29 cellular contexts compared by ENCODE assay signal in genomic region chr7:65295409-65295808, GRCh38.
"Had no signal": no experiment of that assay in that cellular context is flagged by ENCODE, and none has a peak within 500 bp of the region (broad histone marks: within the 10 kb centered on the region; RNA-seq: fewer than 3 reads in every experiment).

No MANE protein-coding gene starts in this region.

- H2AFZ ChIP-seq: neural progenitor cell, parathyroid adenoma had no signal

- H3K27ac Mint-ChIP-seq: activated CD4-positive, alpha-beta T cell treated with anti-CD3 and anti-CD28 coated beads, Interleukin-2, amount 10 ng/mL, durations not matched to agents 7 days and 5 days; activated CD8-positive, alpha-beta T cell treated with anti-CD3 and anti-CD28 coated beads for 36 hours; activated naive CD4-positive, alpha-beta T cell treated with anti-CD3 and anti-CD28 coated beads for 36 hours; activated naive CD8-positive, alpha-beta T cell treated with anti-CD3 and anti-CD28 coated beads for 36 hours; activated T-cell treated with anti-CD3 and anti-CD28 coated beads, Interleukin-2, amount 50 U/mL, for 72 hours; mesothelial cell of epicardium; naive thymus-derived CD4-positive, alpha-beta T cell; neural progenitor cell; T-helper 1 cell treated with Interleukin-12 subunit alpha and Interleukin-12 subunit beta and Interleukin-4 antibody, amounts not matched to agents 30 μg/mL and 1 μg/mL, for 36 hours; WTC11 had no signal

- H3K4me3 ChIP-seq: neural progenitor cell, psoas muscle, right atrium auricular region, spleen, suprapubic skin, tibial artery, upper lobe of right lung had no signal

- H3K36me3 ChIP-seq: neural progenitor cell, right atrium auricular region, spleen, suprapubic skin, tibial artery, upper lobe of right lung had no signal

- H3K4me2 ChIP-seq: neural progenitor cell had no signal

- H3K36me3 Mint-ChIP-seq: activated naive CD8-positive, alpha-beta T cell treated with anti-CD3 and anti-CD28 coated beads for 36 hours; mesothelial cell of epicardium; naive thymus-derived CD4-positive, alpha-beta T cell; WTC11 had no signal

- H3K9me3 ChIP-seq: psoas muscle, right atrium auricular region, spleen, suprapubic skin, tibial artery, upper lobe of right lung had no signal

- H3K4me1 ChIP-seq: neural progenitor cell, parathyroid adenoma, psoas muscle, right atrium auricular region, spleen, suprapubic skin, tibial artery, upper lobe of right lung had no signal

- H3K4me1 Mint-ChIP-seq: mesothelial cell of epicardium, neural progenitor cell, WTC11 had no signal

- H3K9ac ChIP-seq: neural progenitor cell, parathyroid adenoma had no signal

- H3K9me3 Mint-ChIP-seq: activated CD4-positive, alpha-beta T cell treated with anti-CD3 and anti-CD28 coated beads, Interleukin-2, amount 10 ng/mL, durations not matched to agents 7 days and 5 days; activated CD8-positive, alpha-beta T cell treated with anti-CD3 and anti-CD28 coated beads for 36 hours; activated naive CD4-positive, alpha-beta T cell treated with anti-CD3 and anti-CD28 coated beads for 36 hours; activated naive CD8-positive, alpha-beta T cell treated with anti-CD3 and anti-CD28 coated beads for 36 hours; mesothelial cell of epicardium; T-helper 1 cell treated with Interleukin-12 subunit alpha and Interleukin-12 subunit beta and Interleukin-4 antibody, amounts not matched to agents 30 μg/mL and 1 μg/mL, for 36 hours had no signal

- DNase-seq: activated CD4-positive, alpha-beta T cell treated with anti-CD3 and anti-CD28 coated beads for 1 hour; activated CD4-positive, alpha-beta T cell treated with anti-CD3 and anti-CD28 coated beads, Interleukin-2, amount 10 ng/mL, durations not matched to agents 7 days and 5 days; activated CD8-positive, alpha-beta T cell treated with anti-CD3 and anti-CD28 coated beads for 36 hours; activated effector memory CD4-positive, alpha-beta T cell treated with anti-CD3 and anti-CD28 coated beads, Interleukin-2, amount 50 U/mL, for 16 hours; activated naive CD4-positive, alpha-beta T cell treated with anti-CD3 and anti-CD28 coated beads for 36 hours; activated naive CD8-positive, alpha-beta T cell treated with anti-CD3 and anti-CD28 coated beads for 36 hours; activated T-cell treated with anti-CD3 and anti-CD28 coated beads for 4 hours; activated T-cell treated with anti-CD3 and anti-CD28 coated beads, Interleukin-2, amount 50 U/mL, for 72 hours; amniotic stem cell; caudate nucleus; foreskin fibroblast; head of caudate nucleus; hypothalamus; occipital lobe; psoas muscle; spleen; stimulated activated naive CD4-positive, alpha-beta T cell; T1000; tibial artery; upper lobe of right lung had no signal

- H3K27me3 ChIP-seq: neural progenitor cell, right atrium auricular region, spleen, suprapubic skin, tibial artery, upper lobe of right lung had no signal

- H3K27ac ChIP-seq: neural progenitor cell, parathyroid adenoma, psoas muscle, right atrium auricular region, spleen, suprapubic skin, tibial artery, upper lobe of right lung had no signal

- H3K79me2 ChIP-seq: parathyroid adenoma had no signal

- H3K4me3 Mint-ChIP-seq: activated CD4-positive, alpha-beta T cell treated with anti-CD3 and anti-CD28 coated beads, Interleukin-2, amount 10 ng/mL, durations not matched to agents 7 days and 5 days; activated CD8-positive, alpha-beta T cell treated with anti-CD3 and anti-CD28 coated beads for 36 hours; activated naive CD4-positive, alpha-beta T cell treated with anti-CD3 and anti-CD28 coated beads for 36 hours; activated naive CD8-positive, alpha-beta T cell treated with anti-CD3 and anti-CD28 coated beads for 36 hours; activated T-cell treated with anti-CD3 and anti-CD28 coated beads, Interleukin-2, amount 50 U/mL, for 72 hours; mesothelial cell of epicardium; neural progenitor cell; T-helper 1 cell treated with Interleukin-12 subunit alpha and Interleukin-12 subunit beta and Interleukin-4 antibody, amounts not matched to agents 30 μg/mL and 1 μg/mL, for 36 hours; WTC11 had no signal

- H3K27me3 Mint-ChIP-seq: activated CD4-positive, alpha-beta T cell treated with anti-CD3 and anti-CD28 coated beads, Interleukin-2, amount 10 ng/mL, durations not matched to agents 7 days and 5 days had no signal

- FAIRE-seq: endothelial cell of umbilical vein had no signal
